ENCODE assay signal across 19 cellular contexts in the genomic region with DNA sequence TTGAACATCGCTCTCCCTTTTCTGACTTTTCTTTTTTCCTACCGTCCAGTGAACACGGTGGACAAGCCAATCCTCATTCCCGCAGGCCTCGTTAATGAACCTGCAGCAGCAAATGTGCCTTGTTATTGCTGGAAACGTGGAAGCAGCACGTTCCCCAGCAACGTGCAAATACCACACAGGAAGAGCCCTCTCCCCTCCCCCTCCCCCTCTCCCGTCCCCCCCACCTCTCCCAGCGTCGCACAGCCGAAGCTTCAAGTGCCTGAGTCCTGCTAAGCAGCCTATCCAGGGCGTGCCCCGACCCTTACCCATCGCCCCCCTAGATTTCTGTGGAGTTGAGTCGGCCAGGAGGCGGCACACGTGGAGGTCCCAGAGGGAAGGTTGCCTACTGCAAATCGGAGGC.
DNase-seq lines count a peak whose midpoint lies in the region; ATAC-seq and TF ChIP-seq lines count a peak whose summit lies in the region.
"Had no signal": no experiment of that assay in that cellular context is flagged by ENCODE, and none has a peak within 500 bp of the region (broad histone marks: within the 10 kb centered on the region; RNA-seq: fewer than 3 reads in every experiment).

No MANE protein-coding gene starts in this region.

- no peak for TF ChIP-seq CTCF in GM13977 (IDR thresholded peaks at IDR 0.05; ENCODE audit: extremely low read depth, insufficient read depth, missing control alignments)

- intact Hi-C loops in posterior vena cava (cut with DNase I) = no loop called here

- peak overlapping the region; percentile 46 for H3K27ac Mint-ChIP-seq in stimulated activated effector memory CD8-positive, alpha-beta T cell treated with anti-CD3 and anti-CD28 coated beads, Interleukin-12 subunit alpha, Interleukin-12 subunit beta, amount 100 ng/mL, for 72 hours
- H3K27ac Mint-ChIP-seq: CD4-positive, alpha-beta T cell; HFFc6 had no signal

- H3K4me3 Mint-ChIP-seq in stimulated activated effector memory CD8-positive, alpha-beta T cell treated with anti-CD3 and anti-CD28 coated beads, Interleukin-12 subunit alpha, Interleukin-12 subunit beta, amount 100 ng/mL, for 72 hours = no peak overlapping the region
- H3K4me3 Mint-ChIP-seq: CD4-positive, alpha-beta T cell; HFFc6 had no signal

- peaks cover under 1% of the 10 kb centered on the region for H3K9me3 Mint-ChIP-seq in stimulated activated effector memory CD8-positive, alpha-beta T cell treated with anti-CD3 and anti-CD28 coated beads, Interleukin-12 subunit alpha, Interleukin-12 subunit beta, amount 100 ng/mL, for 72 hours
- H3K9me3 Mint-ChIP-seq: CD4-positive, alpha-beta T cell; HFFc6 had no signal

- H3K4me1 Mint-ChIP-seq in stimulated activated effector memory CD8-positive, alpha-beta T cell treated with anti-CD3 and anti-CD28 coated beads, Interleukin-12 subunit alpha, Interleukin-12 subunit beta, amount 100 ng/mL, for 72 hours = peaks cover 30% of the 10 kb centered on the region

- peaks cover 16% of the 10 kb centered on the region for H3K36me3 Mint-ChIP-seq in stimulated activated effector memory CD8-positive, alpha-beta T cell treated with anti-CD3 and anti-CD28 coated beads, Interleukin-12 subunit alpha, Interleukin-12 subunit beta, amount 100 ng/mL, for 72 hours

- in situ Hi-C loops in GM13977 (cut with MboI; ENCODE audit: low pct_unique_long_range_greater_than_20kb, low sequenced_read_pairs, unreplicated experiment) = no loop called here

- DNase-seq in NCI-H1417 (lab: John Stamatoyannopoulos, UW) = peak in 2 of 3 experiments; percentile 80 to 92
- DNase-seq in NCI-H1417 treated with DMSO at 0.1 percent for 48 hours (lab: John Stamatoyannopoulos, UW) = no peak
- peak; percentile 49 for DNase-seq in SK-N-DZ (ENCODE audit: low spot score)
- DNase-seq in iPS-NIHi11 (ENCODE audit: low spot score) = peak; percentile 39
- no peak for DNase-seq in stimulated activated effector memory CD8-positive, alpha-beta T cell treated with anti-CD3 and anti-CD28 coated beads, Interleukin-12 subunit alpha, Interleukin-12 subunit beta, amount 100 ng/mL, for 72 hours (ENCODE audit: low spot score in 2 of 2)
- DNase-seq in activated T-cell treated with anti-CD3 and anti-CD28 coated beads, Interleukin-2, amount 50 U/mL, for 1 hour = no peak
- no peak for DNase-seq in GM13977 (ENCODE audit: low spot score)
- DNase-seq in posterior vena cava (ENCODE audit: low spot score) = no peak
- DNase-seq: 8988T; BE2C; CD4-positive, alpha-beta T cell; DMS79; GM23248; HFFc6; KBM-7; NCI-H1048; NCI-H1694 treated with DMSO at 0.1 percent for 48 hours; NCI-H345; NCI-H774 had no signal

- ATAC-seq in stimulated activated effector memory CD8-positive, alpha-beta T cell treated with anti-CD3 and anti-CD28 coated beads, Interleukin-12 subunit alpha, Interleukin-12 subunit beta, amount 100 ng/mL, for 72 hours = no peak

Comparison
In these comparisons a context has a peak if more than half of its experiments do, and no peak if none do; other contexts are left out.
1. DNase-seq: peak in NCI-H1417 (2 of 3), SK-N-DZ (single experiment) and iPS-NIHi11 (single experiment); none in NCI-H1417 treated with DMSO at 0.1 percent for 48 hours (single experiment), stimulated activated effector memory CD8-positive, alpha-beta T cell treated with anti-CD3 and anti-CD28 coated beads, Interleukin-12 subunit alpha, Interleukin-12 subunit beta, amount 100 ng/mL, for 72 hours (0 of 2), activated T-cell treated with anti-CD3 and anti-CD28 coated beads, Interleukin-2, amount 50 U/mL, for 1 hour (single experiment), GM13977 (single experiment) and posterior vena cava (single experiment).